Comparison of ENCODE assay signal across 13 cellular contexts in genomic region chr4:127506283-127506682, GRCh38.
"Had no signal": no experiment of that assay in that cellular context is flagged by ENCODE, and none has a peak within 500 bp of the region (broad histone marks: within the 10 kb centered on the region; RNA-seq: fewer than 3 reads in every experiment).

No MANE protein-coding gene starts in this region.

- H3K4me3 ChIP-seq: gastroesophageal sphincter, neural progenitor cell, tibial artery, vagina had no signal

- H3K9me3 Mint-ChIP-seq: activated naive CD4-positive, alpha-beta T cell treated with anti-CD3 and anti-CD28 coated beads, Interleukin-2, amount 50 U/mL, for 24 hours; central memory CD8-positive, alpha-beta T cell; neural progenitor cell had no signal

- H3K27me3 ChIP-seq: gastroesophageal sphincter, neural progenitor cell, tibial artery, vagina had no signal

- H2AFZ ChIP-seq: neural progenitor cell, parathyroid adenoma had no signal

- H3K36me3 ChIP-seq: gastroesophageal sphincter, neural progenitor cell, tibial artery, vagina had no signal

- H3K27ac ChIP-seq: epithelial cell of prostate, gastroesophageal sphincter, neural progenitor cell, parathyroid adenoma, tibial artery, vagina had no signal

- H3K9me3 ChIP-seq: gastroesophageal sphincter, tibial artery, vagina had no signal

- H3K79me2 ChIP-seq: parathyroid adenoma had no signal

- H3K4me3 Mint-ChIP-seq: activated naive CD4-positive, alpha-beta T cell treated with anti-CD3 and anti-CD28 coated beads, Interleukin-2, amount 50 U/mL, for 24 hours; central memory CD8-positive, alpha-beta T cell; neural progenitor cell; stimulated activated effector memory CD8-positive, alpha-beta T cell treated with anti-CD3 and anti-CD28 coated beads, Interleukin-12 subunit alpha, Interleukin-12 subunit beta, amount 100 ng/mL, for 72 hours had no signal

- H3K4me2 ChIP-seq: neural progenitor cell had no signal

- H3K9ac ChIP-seq: neural progenitor cell, parathyroid adenoma had no signal

- DNase-seq: activated CD4-positive, alpha-beta T cell treated with anti-CD3 and anti-CD28 coated beads, Interleukin-2, amount 50 U/mL, for 4 hours; activated T-cell treated with anti-CD3 and anti-CD28 coated beads, Interleukin-2, amount 50 U/mL, for 1 hour; effector memory CD4-positive, alpha-beta T cell; tibial artery had no signal

- H3K36me3 Mint-ChIP-seq: activated naive CD4-positive, alpha-beta T cell treated with anti-CD3 and anti-CD28 coated beads, Interleukin-2, amount 50 U/mL, for 24 hours; neural progenitor cell; stimulated activated effector memory CD8-positive, alpha-beta T cell treated with anti-CD3 and anti-CD28 coated beads, Interleukin-12 subunit alpha, Interleukin-12 subunit beta, amount 100 ng/mL, for 72 hours had no signal

- H3K27me3 Mint-ChIP-seq: activated naive CD4-positive, alpha-beta T cell treated with anti-CD3 and anti-CD28 coated beads, Interleukin-2, amount 50 U/mL, for 24 hours; central memory CD8-positive, alpha-beta T cell had no signal

- H3K4me1 Mint-ChIP-seq: activated naive CD4-positive, alpha-beta T cell treated with anti-CD3 and anti-CD28 coated beads, Interleukin-2, amount 50 U/mL, for 24 hours; central memory CD8-positive, alpha-beta T cell; stimulated activated effector memory CD8-positive, alpha-beta T cell treated with anti-CD3 and anti-CD28 coated beads, Interleukin-12 subunit alpha, Interleukin-12 subunit beta, amount 100 ng/mL, for 72 hours had no signal

- H3K4me1 ChIP-seq: parathyroid adenoma, vagina had no signal

- H3K27ac Mint-ChIP-seq: activated naive CD4-positive, alpha-beta T cell treated with anti-CD3 and anti-CD28 coated beads, Interleukin-2, amount 50 U/mL, for 24 hours; neural progenitor cell; stimulated activated effector memory CD8-positive, alpha-beta T cell treated with anti-CD3 and anti-CD28 coated beads, Interleukin-12 subunit alpha, Interleukin-12 subunit beta, amount 100 ng/mL, for 72 hours had no signal

- ATAC-seq: activated CD4-positive, CD25-positive, alpha-beta regulatory T cell treated with anti-CD3 and anti-CD28 coated beads, Interleukin-2, amount 50 U/mL, for 24 hours; gastroesophageal sphincter; stimulated activated effector memory CD8-positive, alpha-beta T cell treated with anti-CD3 and anti-CD28 coated beads, Interleukin-12 subunit alpha, Interleukin-12 subunit beta, amount 100 ng/mL, for 72 hours had no signal
